Comparison of ENCODE assay signal across 8 cellular contexts in genomic region chr15:84079885-84080777, GRCh38.
DNase-seq lines count a peak whose midpoint lies in the region; ATAC-seq and TF ChIP-seq lines count a peak whose summit lies in the region.

No MANE protein-coding gene starts in this region.

- no peak overlapping the region for H3K27ac ChIP-seq in adrenal gland

- H3K27me3 ChIP-seq in adrenal gland = peaks cover 17% of the 10 kb centered on the region
- H3K27me3 ChIP-seq in iPS-15b (ENCODE audit: control insufficient read depth, insufficient read depth, low read length) = peaks cover 28% of the 10 kb centered on the region

- 2 to 4% (median 3%) methylated on average over 23 to 65 of the region's 65 CpGs for WGBS in adrenal gland, 4 donors

- TF ChIP-seq POLR2A in adrenal gland (IDR thresholded peaks at IDR 0.05) = no peak

- no peak for TF ChIP-seq CTCF in adrenal gland (IDR thresholded peaks at IDR 0.05)

- no peak overlapping the region for H3K9ac ChIP-seq in iPS-15b (ENCODE audit: low read depth, low read length)

- peak; percentile 34 for DNase-seq in NCI-H2029 (lab: John Stamatoyannopoulos, UW)
- DNase-seq in NCI-H2029 treated with DMSO at 0.1 percent for 48 hours (lab: John Stamatoyannopoulos, UW) = no peak
- peak; percentile 10 for DNase-seq in RPMI7951 (ENCODE audit: low read depth)
- DNase-seq in adrenal gland = peak in 6 of 7 donors; percentile 2 to 66 (median 18)
- DNase-seq in skeletal muscle cell (ENCODE audit: low read depth) = no peak
- no peak for DNase-seq in AML-193 (lab: John Stamatoyannopoulos, UW)

- no peaks in the 10 kb centered on the region for H3K9me3 ChIP-seq in adrenal gland (replicated peaks in 1 of 3)
- no peaks in the 10 kb centered on the region for H3K9me3 ChIP-seq in iPS-15b (ENCODE audit: control insufficient read depth, insufficient read depth, low read length)

- intact Hi-C loops in adrenal gland (cut with DNase I) = no loop called here

- H3K4me1 ChIP-seq in adrenal gland (replicated peaks in 1 of 2) = no peaks in the 10 kb centered on the region
- no peaks in the 10 kb centered on the region for H3K4me1 ChIP-seq in iPS-15b (ENCODE audit: control insufficient read depth, insufficient read depth, low read length)

- ATAC-seq in HG03280 (IDR thresholded peaks at IDR 0.05; ENCODE audit: unreplicated experiment) = peak; percentile 98

- H3K36me3 ChIP-seq in adrenal gland (replicated peaks in 1 of 2) (no peaks in the 10 kb centered on the region), iPS-15b (ENCODE audit: control insufficient read depth, insufficient read depth, low read length) (no peaks in the 10 kb centered on the region)

- H3K4me3 ChIP-seq in adrenal gland (peak overlapping the region in 1 of 4 donors; percentile 48), iPS-15b (ENCODE audit: low read depth, low read length) (peak overlapping the region; percentile 74), skeletal muscle cell (ENCODE audit: low read depth, low read length) (peak overlapping the region; percentile 47)

Comparison
In these comparisons a context has a peak if more than half of its experiments do, and no peak if none do; other contexts are left out.
1. DNase-seq: peak in NCI-H2029 (single experiment), RPMI7951 (single experiment) and adrenal gland (6 of 7); none in NCI-H2029 treated with DMSO at 0.1 percent for 48 hours (single experiment), skeletal muscle cell (single experiment) and AML-193 (0 of 2).